1 cellular context compared by ENCODE assay signal in the genomic region with DNA sequence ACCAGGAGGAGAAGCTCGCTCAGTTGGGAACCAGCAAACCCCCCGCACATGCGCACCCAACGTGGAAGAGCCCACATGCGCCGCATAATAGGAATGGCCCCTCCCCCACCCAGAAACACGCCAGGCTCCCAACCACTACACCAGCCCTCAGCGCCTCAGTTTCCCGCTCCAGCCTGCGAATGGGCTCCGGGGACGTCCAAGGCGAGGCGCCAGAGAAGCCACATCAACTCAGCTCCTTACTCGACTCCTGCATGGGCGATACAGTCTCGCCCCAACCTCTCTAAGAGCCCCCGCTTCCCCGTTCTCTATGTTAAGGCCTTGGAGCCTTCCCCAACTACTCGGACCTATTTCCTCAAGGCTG.
TF ChIP-seq lines count a peak whose summit lies in the region.

No MANE protein-coding gene starts in this region.

TF ChIP-seq in K562, 482 proteins besides CTCF, POLR2A, EP300 and RAD21 (continued from another document and continues in another):
- TF ChIP-seq CHD2 (IDR thresholded peaks at IDR 0.05; ENCODE audit: low read depth, low read length) (peak; percentile 51; the same call in 1 of the 2 replicates), KHSRP (IDR thresholded peaks at IDR 0.05) (no peak), TARDBP (IDR thresholded peaks at IDR 0.05) (no peak), ARID1B (IDR thresholded peaks at IDR 0.05) (no peak), POLR2H (tag; IDR thresholded peaks at IDR 0.05; ENCODE audit: low read depth) (no peak), COPS2 (conservative IDR thresholded peaks at IDR 0.05) (no peak), RBM14 (IDR thresholded peaks at IDR 0.05; ENCODE audit: borderline replicate concordance, insufficient read depth, low read depth, low read length) (no peak), BACH1 (tag; IDR thresholded peaks at IDR 0.05) (no peak), RCOR1 (IDR thresholded peaks at IDR 0.05; ENCODE audit: borderline replicate concordance in 1 of 2, low read depth in 2 of 2, low read length in 2 of 2) (no peak), ZNF644 (tag; IDR thresholded peaks at IDR 0.05; ENCODE audit: low read depth) (peak; percentile 12; the same call in 1 of the 2 replicates), TAF7 (tag; IDR thresholded peaks at IDR 0.05) (no peak), LARP7 (IDR thresholded peaks at IDR 0.05) (no peak; the same call in none of the 2 replicates), L3MBTL2 (IDR thresholded peaks at IDR 0.05) (no peak), HDAC1 (IDR thresholded peaks at IDR 0.05) (peak in 1 of 2 experiments; percentile 58; a peak in 1 of 4 replicates), NR3C1 (CRISPR knock-in tag; IDR thresholded peaks at IDR 0.05) (no peak), CAMTA2 (CRISPR knock-in tag; conservative IDR thresholded peaks at IDR 0.05) (no peak), PML (IDR thresholded peaks at IDR 0.05; ENCODE audit: low read length) (0 out of 2 replicates have a peak, but pooled peaks have one; percentile 34), PHB2 (IDR thresholded peaks at IDR 0.05; ENCODE audit: low read depth) (no peak), ZNF431 (CRISPR knock-in tag; IDR thresholded peaks at IDR 0.05) (peak; percentile 14; the same call in 1 of the 2 replicates), ZSCAN29 (IDR thresholded peaks at IDR 0.05) (0 out of 2 replicates have a peak, but pooled peaks have one; percentile 14), ASH1L (IDR thresholded peaks at IDR 0.05; ENCODE audit: borderline replicate concordance, low read depth, partially characterized antibody) (no peak), TAF1 (IDR thresholded peaks at IDR 0.05; ENCODE audit: control insufficient read depth, extremely low read depth, insufficient read depth, low read length, severe bottlenecking) (peak; percentile 52), BCOR (IDR thresholded peaks at IDR 0.05) (peak; percentile 44; the same call in 1 of the 2 replicates), GTF2F1 (IDR thresholded peaks at IDR 0.05; ENCODE audit: low read depth, low read length) (0 out of 2 replicates have a peak, but pooled peaks have one; percentile 43), CBX3 (IDR thresholded peaks at IDR 0.05; ENCODE audit: borderline replicate concordance in 1 of 2, low read length in 2 of 2) (no peak), BHLHE40 (IDR thresholded peaks at IDR 0.05; ENCODE audit: low read length) (0 out of 2 replicates have a peak, but pooled peaks have one; percentile 8), PRMT5 (CRISPR knock-in tag; IDR thresholded peaks at IDR 0.05) (0 out of 2 replicates have a peak, but pooled peaks have one; percentile 74), FOXA1 (IDR thresholded peaks at IDR 0.05; ENCODE audit: borderline replicate concordance) (no peak), SIN3A (IDR thresholded peaks at IDR 0.05; ENCODE audit: borderline replicate concordance in 2 of 2, control insufficient read depth in 1 of 2, low read depth in 2 of 2, low read length in 2 of 2) (peak; percentile 37 to 90; a peak in 3 of 4 replicates), ZC3H8 (IDR thresholded peaks at IDR 0.05) (no peak), HCFC1 (IDR thresholded peaks at IDR 0.05; ENCODE audit: low read depth, low read length) (no peak)
- TF ChIP-seq, protein P1, sequence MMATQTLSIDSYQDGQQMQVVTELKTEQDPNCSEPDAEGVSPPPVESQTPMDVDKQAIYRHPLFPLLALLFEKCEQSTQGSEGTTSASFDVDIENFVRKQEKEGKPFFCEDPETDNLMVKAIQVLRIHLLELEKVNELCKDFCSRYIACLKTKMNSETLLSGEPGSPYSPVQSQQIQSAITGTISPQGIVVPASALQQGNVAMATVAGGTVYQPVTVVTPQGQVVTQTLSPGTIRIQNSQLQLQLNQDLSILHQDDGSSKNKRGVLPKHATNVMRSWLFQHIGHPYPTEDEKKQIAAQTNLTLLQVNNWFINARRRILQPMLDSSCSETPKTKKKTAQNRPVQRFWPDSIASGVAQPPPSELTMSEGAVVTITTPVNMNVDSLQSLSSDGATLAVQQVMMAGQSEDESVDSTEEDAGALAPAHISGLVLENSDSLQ (IDR thresholded peaks at IDR 0.05): no peak
- TF ChIP-seq, protein P2, sequence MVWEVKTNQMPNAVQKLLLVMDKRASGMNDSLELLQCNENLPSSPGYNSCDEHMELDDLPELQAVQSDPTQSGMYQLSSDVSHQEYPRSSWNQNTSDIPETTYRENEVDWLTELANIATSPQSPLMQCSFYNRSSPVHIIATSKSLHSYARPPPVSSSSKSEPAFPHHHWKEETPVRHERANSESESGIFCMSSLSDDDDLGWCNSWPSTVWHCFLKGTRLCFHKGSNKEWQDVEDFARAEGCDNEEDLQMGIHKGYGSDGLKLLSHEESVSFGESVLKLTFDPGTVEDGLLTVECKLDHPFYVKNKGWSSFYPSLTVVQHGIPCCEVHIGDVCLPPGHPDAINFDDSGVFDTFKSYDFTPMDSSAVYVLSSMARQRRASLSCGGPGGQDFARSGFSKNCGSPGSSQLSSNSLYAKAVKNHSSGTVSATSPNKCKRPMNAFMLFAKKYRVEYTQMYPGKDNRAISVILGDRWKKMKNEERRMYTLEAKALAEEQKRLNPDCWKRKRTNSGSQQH (CRISPR knock-in tag; IDR thresholded peaks at IDR 0.05): no peak; the same call in 1 of the 2 replicates
- TF ChIP-seq, protein P3, sequence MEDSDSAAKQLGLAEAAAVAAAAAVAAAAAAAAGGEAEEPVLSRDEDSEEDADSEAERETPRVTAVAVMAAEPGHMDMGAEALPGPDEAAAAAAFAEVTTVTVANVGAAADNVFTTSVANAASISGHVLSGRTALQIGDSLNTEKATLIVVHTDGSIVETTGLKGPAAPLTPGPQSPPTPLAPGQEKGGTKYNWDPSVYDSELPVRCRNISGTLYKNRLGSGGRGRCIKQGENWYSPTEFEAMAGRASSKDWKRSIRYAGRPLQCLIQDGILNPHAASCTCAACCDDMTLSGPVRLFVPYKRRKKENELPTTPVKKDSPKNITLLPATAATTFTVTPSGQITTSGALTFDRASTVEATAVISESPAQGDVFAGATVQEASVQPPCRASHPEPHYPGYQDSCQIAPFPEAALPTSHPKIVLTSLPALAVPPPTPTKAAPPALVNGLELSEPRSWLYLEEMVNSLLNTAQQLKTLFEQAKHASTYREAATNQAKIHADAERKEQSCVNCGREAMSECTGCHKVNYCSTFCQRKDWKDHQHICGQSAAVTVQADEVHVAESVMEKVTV (CRISPR knock-in tag; IDR thresholded peaks at IDR 0.05): no peak
- TF ChIP-seq, protein P4, sequence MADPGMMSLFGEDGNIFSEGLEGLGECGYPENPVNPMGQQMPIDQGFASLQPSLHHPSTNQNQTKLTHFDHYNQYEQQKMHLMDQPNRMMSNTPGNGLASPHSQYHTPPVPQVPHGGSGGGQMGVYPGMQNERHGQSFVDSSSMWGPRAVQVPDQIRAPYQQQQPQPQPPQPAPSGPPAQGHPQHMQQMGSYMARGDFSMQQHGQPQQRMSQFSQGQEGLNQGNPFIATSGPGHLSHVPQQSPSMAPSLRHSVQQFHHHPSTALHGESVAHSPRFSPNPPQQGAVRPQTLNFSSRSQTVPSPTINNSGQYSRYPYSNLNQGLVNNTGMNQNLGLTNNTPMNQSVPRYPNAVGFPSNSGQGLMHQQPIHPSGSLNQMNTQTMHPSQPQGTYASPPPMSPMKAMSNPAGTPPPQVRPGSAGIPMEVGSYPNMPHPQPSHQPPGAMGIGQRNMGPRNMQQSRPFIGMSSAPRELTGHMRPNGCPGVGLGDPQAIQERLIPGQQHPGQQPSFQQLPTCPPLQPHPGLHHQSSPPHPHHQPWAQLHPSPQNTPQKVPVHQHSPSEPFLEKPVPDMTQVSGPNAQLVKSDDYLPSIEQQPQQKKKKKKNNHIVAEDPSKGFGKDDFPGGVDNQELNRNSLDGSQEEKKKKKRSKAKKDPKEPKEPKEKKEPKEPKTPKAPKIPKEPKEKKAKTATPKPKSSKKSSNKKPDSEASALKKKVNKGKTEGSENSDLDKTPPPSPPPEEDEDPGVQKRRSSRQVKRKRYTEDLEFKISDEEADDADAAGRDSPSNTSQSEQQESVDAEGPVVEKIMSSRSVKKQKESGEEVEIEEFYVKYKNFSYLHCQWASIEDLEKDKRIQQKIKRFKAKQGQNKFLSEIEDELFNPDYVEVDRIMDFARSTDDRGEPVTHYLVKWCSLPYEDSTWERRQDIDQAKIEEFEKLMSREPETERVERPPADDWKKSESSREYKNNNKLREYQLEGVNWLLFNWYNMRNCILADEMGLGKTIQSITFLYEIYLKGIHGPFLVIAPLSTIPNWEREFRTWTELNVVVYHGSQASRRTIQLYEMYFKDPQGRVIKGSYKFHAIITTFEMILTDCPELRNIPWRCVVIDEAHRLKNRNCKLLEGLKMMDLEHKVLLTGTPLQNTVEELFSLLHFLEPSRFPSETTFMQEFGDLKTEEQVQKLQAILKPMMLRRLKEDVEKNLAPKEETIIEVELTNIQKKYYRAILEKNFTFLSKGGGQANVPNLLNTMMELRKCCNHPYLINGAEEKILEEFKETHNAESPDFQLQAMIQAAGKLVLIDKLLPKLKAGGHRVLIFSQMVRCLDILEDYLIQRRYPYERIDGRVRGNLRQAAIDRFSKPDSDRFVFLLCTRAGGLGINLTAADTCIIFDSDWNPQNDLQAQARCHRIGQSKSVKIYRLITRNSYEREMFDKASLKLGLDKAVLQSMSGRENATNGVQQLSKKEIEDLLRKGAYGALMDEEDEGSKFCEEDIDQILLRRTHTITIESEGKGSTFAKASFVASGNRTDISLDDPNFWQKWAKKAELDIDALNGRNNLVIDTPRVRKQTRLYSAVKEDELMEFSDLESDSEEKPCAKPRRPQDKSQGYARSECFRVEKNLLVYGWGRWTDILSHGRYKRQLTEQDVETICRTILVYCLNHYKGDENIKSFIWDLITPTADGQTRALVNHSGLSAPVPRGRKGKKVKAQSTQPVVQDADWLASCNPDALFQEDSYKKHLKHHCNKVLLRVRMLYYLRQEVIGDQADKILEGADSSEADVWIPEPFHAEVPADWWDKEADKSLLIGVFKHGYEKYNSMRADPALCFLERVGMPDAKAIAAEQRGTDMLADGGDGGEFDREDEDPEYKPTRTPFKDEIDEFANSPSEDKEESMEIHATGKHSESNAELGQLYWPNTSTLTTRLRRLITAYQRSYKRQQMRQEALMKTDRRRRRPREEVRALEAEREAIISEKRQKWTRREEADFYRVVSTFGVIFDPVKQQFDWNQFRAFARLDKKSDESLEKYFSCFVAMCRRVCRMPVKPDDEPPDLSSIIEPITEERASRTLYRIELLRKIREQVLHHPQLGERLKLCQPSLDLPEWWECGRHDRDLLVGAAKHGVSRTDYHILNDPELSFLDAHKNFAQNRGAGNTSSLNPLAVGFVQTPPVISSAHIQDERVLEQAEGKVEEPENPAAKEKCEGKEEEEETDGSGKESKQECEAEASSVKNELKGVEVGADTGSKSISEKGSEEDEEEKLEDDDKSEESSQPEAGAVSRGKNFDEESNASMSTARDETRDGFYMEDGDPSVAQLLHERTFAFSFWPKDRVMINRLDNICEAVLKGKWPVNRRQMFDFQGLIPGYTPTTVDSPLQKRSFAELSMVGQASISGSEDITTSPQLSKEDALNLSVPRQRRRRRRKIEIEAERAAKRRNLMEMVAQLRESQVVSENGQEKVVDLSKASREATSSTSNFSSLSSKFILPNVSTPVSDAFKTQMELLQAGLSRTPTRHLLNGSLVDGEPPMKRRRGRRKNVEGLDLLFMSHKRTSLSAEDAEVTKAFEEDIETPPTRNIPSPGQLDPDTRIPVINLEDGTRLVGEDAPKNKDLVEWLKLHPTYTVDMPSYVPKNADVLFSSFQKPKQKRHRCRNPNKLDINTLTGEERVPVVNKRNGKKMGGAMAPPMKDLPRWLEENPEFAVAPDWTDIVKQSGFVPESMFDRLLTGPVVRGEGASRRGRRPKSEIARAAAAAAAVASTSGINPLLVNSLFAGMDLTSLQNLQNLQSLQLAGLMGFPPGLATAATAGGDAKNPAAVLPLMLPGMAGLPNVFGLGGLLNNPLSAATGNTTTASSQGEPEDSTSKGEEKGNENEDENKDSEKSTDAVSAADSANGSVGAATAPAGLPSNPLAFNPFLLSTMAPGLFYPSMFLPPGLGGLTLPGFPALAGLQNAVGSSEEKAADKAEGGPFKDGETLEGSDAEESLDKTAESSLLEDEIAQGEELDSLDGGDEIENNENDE (IDR thresholded peaks at IDR 0.05; ENCODE audit: low read depth, low read length): no peak
- TF ChIP-seq, protein P5, sequence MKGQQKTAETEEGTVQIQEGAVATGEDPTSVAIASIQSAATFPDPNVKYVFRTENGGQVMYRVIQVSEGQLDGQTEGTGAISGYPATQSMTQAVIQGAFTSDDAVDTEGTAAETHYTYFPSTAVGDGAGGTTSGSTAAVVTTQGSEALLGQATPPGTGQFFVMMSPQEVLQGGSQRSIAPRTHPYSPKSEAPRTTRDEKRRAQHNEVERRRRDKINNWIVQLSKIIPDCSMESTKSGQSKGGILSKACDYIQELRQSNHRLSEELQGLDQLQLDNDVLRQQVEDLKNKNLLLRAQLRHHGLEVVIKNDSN (CRISPR knock-in tag; IDR thresholded peaks at IDR 0.05): no peak
- TF ChIP-seq, protein P6, sequence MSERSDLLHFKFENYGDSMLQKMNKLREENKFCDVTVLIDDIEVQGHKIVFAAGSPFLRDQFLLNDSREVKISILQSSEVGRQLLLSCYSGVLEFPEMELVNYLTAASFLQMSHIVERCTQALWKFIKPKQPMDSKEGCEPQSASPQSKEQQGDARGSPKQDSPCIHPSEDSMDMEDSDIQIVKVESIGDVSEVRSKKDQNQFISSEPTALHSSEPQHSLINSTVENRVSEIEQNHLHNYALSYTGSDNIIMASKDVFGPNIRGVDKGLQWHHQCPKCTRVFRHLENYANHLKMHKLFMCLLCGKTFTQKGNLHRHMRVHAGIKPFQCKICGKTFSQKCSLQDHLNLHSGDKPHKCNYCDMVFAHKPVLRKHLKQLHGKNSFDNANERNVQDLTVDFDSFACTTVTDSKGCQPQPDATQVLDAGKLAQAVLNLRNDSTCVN (CRISPR knock-in tag; IDR thresholded peaks at IDR 0.05): peak; percentile 11; the same call in 1 of the 2 replicates
- TF ChIP-seq, protein P7, sequence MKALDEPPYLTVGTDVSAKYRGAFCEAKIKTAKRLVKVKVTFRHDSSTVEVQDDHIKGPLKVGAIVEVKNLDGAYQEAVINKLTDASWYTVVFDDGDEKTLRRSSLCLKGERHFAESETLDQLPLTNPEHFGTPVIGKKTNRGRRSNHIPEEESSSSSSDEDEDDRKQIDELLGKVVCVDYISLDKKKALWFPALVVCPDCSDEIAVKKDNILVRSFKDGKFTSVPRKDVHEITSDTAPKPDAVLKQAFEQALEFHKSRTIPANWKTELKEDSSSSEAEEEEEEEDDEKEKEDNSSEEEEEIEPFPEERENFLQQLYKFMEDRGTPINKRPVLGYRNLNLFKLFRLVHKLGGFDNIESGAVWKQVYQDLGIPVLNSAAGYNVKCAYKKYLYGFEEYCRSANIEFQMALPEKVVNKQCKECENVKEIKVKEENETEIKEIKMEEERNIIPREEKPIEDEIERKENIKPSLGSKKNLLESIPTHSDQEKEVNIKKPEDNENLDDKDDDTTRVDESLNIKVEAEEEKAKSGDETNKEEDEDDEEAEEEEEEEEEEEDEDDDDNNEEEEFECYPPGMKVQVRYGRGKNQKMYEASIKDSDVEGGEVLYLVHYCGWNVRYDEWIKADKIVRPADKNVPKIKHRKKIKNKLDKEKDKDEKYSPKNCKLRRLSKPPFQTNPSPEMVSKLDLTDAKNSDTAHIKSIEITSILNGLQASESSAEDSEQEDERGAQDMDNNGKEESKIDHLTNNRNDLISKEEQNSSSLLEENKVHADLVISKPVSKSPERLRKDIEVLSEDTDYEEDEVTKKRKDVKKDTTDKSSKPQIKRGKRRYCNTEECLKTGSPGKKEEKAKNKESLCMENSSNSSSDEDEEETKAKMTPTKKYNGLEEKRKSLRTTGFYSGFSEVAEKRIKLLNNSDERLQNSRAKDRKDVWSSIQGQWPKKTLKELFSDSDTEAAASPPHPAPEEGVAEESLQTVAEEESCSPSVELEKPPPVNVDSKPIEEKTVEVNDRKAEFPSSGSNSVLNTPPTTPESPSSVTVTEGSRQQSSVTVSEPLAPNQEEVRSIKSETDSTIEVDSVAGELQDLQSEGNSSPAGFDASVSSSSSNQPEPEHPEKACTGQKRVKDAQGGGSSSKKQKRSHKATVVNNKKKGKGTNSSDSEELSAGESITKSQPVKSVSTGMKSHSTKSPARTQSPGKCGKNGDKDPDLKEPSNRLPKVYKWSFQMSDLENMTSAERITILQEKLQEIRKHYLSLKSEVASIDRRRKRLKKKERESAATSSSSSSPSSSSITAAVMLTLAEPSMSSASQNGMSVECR (CRISPR knock-in tag; IDR thresholded peaks at IDR 0.05): peak; percentile 45; the same call in 1 of the 2 replicates
